In genomic region chr17:18041776-18042175, GRCh38 we compare ENCODE assay signal across 11 cellular contexts. TPM values are rescaled to one million over a fixed set of nuclear protein-coding genes. Genes with fewer than 3 reads are reported as not detected.
A peak's percentile ranks its signal among the peaks of the same experiment; 100 is the strongest.
DNase-seq lines count a peak whose midpoint lies in the region; ATAC-seq and TF ChIP-seq lines count a peak whose summit lies in the region.
"Had no signal": no experiment of that assay in that cellular context is flagged by ENCODE, and none has a peak within 500 bp of the region (broad histone marks: within the 10 kb centered on the region; RNA-seq: fewer than 3 reads in every experiment).

No MANE protein-coding gene starts in this region.

- peaks cover 42% of the 10 kb centered on the region for H3K4me1 Mint-ChIP-seq in endodermal cell
- H3K4me1 Mint-ChIP-seq in osteocyte (ENCODE audit: unreplicated experiment) = peaks cover 44% of the 10 kb centered on the region

- H3K36me3 Mint-ChIP-seq in endodermal cell (ENCODE audit: low read depth) (peaks cover 21% of the 10 kb centered on the region), osteocyte (ENCODE audit: unreplicated experiment) (peaks cover 2% of the 10 kb centered on the region)

- intact Hi-C loops in cardiac septum (cut with DNase I) = no loop called here

- H3K4me3 Mint-ChIP-seq in endodermal cell (peak overlapping the region; percentile 92), osteocyte (ENCODE audit: unreplicated experiment) (peak overlapping the region; percentile 90)

- H3K36me3 ChIP-seq in MG63 (no peaks in the 10 kb centered on the region), endodermal cell (ENCODE audit: control insufficient read depth, insufficient read depth, low read length) (peaks cover 47% of the 10 kb centered on the region)

- no peak for ATAC-seq in HG03469 (IDR thresholded peaks at IDR 0.05; ENCODE audit: unreplicated experiment)
- ATAC-seq: sciatic nerve had no signal

- no peak overlapping the region for H3K27ac Mint-ChIP-seq in endodermal cell
- H3K27ac Mint-ChIP-seq in osteocyte (ENCODE audit: unreplicated experiment) = no peak overlapping the region

- no peak overlapping the region for H3K9ac ChIP-seq in endodermal cell (ENCODE audit: extremely low read depth, low read length, poor library complexity, severe bottlenecking)

- H3K4me1 ChIP-seq in endodermal cell (ENCODE audit: control insufficient read depth, insufficient read depth, low read length) = peaks cover 7% of the 10 kb centered on the region

- H3K27me3 ChIP-seq in MG63 = no peaks in the 10 kb centered on the region
- H3K27me3 ChIP-seq in endodermal cell (ENCODE audit: control insufficient read depth, insufficient read depth, low read length, poor library complexity, severe bottlenecking) = no peaks in the 10 kb centered on the region

- 89% methylated on average over 1 of the region's 1 CpG; no CpG with 5 or more reads in 1 of the 2 experiments for WGBS in endodermal cell (ENCODE audit: insufficient coverage in 1 of 2, insufficient read length in 1 of 2), 2 experiments

- H3K27me3 Mint-ChIP-seq in endodermal cell (ENCODE audit: insufficient read depth) (no peaks in the 10 kb centered on the region), osteocyte (ENCODE audit: unreplicated experiment) (no peaks in the 10 kb centered on the region)

- H3K9me3 ChIP-seq in MG63 (no peaks in the 10 kb centered on the region), endodermal cell (ENCODE audit: control insufficient read depth, low read length) (no peaks in the 10 kb centered on the region)

- no peak overlapping the region for H3K27ac ChIP-seq in endodermal cell (ENCODE audit: low read depth, low read length)

- no peak for TF ChIP-seq CTCF in endodermal cell (conservative IDR thresholded peaks at IDR 0.05)
- TF ChIP-seq CTCF in osteocyte (IDR thresholded peaks at IDR 0.05) = no peak

- H3K9me3 Mint-ChIP-seq in endodermal cell (no peaks in the 10 kb centered on the region), osteocyte (ENCODE audit: unreplicated experiment) (no peaks in the 10 kb centered on the region)

- DNase-seq in EH (ENCODE audit: low read depth) (peak; percentile 70), MG63 (peak; percentile 13), endodermal cell (no peak), osteocyte (ENCODE audit: extremely low spot score, unreplicated experiment) (no peak), cardiac septum (ENCODE audit: low spot score) (no peak), Ammon's horn (ENCODE audit: low spot score) (no peak)
- DNase-seq: activated CD4-positive, alpha-beta T cell treated with anti-CD3 and anti-CD28 coated beads for 1 hour; NCI-H510A treated with DMSO at 0.1 percent for 48 hours; stimulated activated naive CD4-positive, alpha-beta T cell had no signal

- H3K4me3 ChIP-seq in MG63 (no peak overlapping the region), endodermal cell (ENCODE audit: low read length) (peak overlapping the region; percentile 97)

RNA-seq across cellular contexts. Expression of gene GID4, which starts 2.6 kb away (rescaled TPM):
- 3.2 and 4.2 TPM in 2 replicates for total RNA-seq in MG63 (2014; rRNA removed; shearing (Covaris generic); ENCODE audit: low replicate concordance)
- total RNA-seq in endodermal cell (10 to 100 TPM; 20.5 to 20.8 TPM), osteocyte (9.2 and 12.9 TPM in 2 replicates), cardiac septum (17.9 TPM)
- 17.2 TPM for polyA plus RNA-seq in endodermal cell (2013, experiment 1 of 2)
- polyA plus RNA-seq in endodermal cell (2013, experiment 2 of 2) = 17.1 TPM

RNA-seq across cellular contexts. Expression of gene ATPAF2, which starts 2.8 kb away (rescaled TPM):
- total RNA-seq in MG63 (2014; rRNA removed; shearing (Covaris generic); ENCODE audit: low replicate concordance) = 12.5 and 39.0 TPM in 2 replicates
- total RNA-seq in endodermal cell (10 to 100 TPM; 31.4 to 50.8 TPM), osteocyte (21.8 and 26.6 TPM in 2 replicates), cardiac septum (31.5 TPM)
- polyA plus RNA-seq in endodermal cell (2013, experiment 1 of 2) = 40.7 TPM
- 44.1 TPM for polyA plus RNA-seq in endodermal cell (2013, experiment 2 of 2)

RNA-seq across cellular contexts. Expression of gene DRG2, which starts 46.0 kb away (rescaled TPM):
- total RNA-seq in MG63 (2014; rRNA removed; shearing (Covaris generic); ENCODE audit: low replicate concordance) = 28.4 and 41.5 TPM in 2 replicates
- 10 to 100 TPM; 45.1 to 49.9 TPM for total RNA-seq in endodermal cell
- 38.1 TPM for polyA plus RNA-seq in endodermal cell (2013, experiment 1 of 2)
- polyA plus RNA-seq in endodermal cell (2013, experiment 2 of 2) = 38.7 TPM
- 40.8 and 41.2 TPM in 2 replicates for total RNA-seq in osteocyte
- total RNA-seq in cardiac septum = 17.8 TPM

Comparison
In these comparisons a context has a peak if more than half of its experiments do, and no peak if none do; other contexts are left out.
1. DNase-seq: peak in EH (single experiment) and MG63 (single experiment); none in endodermal cell (single experiment), osteocyte (single experiment), cardiac septum (single experiment) and Ammon's horn (single experiment).